Comparison of ENCODE assay signal across 16 cellular contexts in genomic region chr1:67401443-67401842, GRCh38. TPM values are rescaled to one million over a fixed set of nuclear protein-coding genes. Genes with fewer than 3 reads are reported as not detected.
DNase-seq lines count a peak whose midpoint lies in the region; ATAC-seq and TF ChIP-seq lines count a peak whose summit lies in the region.
"Had no signal": no experiment of that assay in that cellular context is flagged by ENCODE, and none has a peak within 500 bp of the region (broad histone marks: within the 10 kb centered on the region; RNA-seq: fewer than 3 reads in every experiment).

No MANE protein-coding gene starts in this region.

- no peaks in the 10 kb centered on the region for H3K9me3 Mint-ChIP-seq in activated T-cell treated with anti-CD3 and anti-CD28 coated beads, Interleukin-2, amount 50 U/mL, for 72 hours
- no peaks in the 10 kb centered on the region for H3K9me3 Mint-ChIP-seq in GM23338
- 0 out of 2 replicates have a peak, but pooled peaks cover 6% of the 10 kb centered on the region for H3K9me3 Mint-ChIP-seq in WTC11

- no peaks in the 10 kb centered on the region; the same call in 1 of the 2 replicates for H4K20me1 ChIP-seq in GM23338 (replicated peaks; ENCODE audit: insufficient read depth)

- DNase-seq in activated T-cell treated with anti-CD3 and anti-CD28 coated beads, Interleukin-2, amount 50 U/mL, for 72 hours = no peak
- no peak for DNase-seq in activated T-cell treated with anti-CD3 and anti-CD28 coated beads, Interleukin-2, amount 50 U/mL, for 48 hours
- DNase-seq in GM23338 (ENCODE audit: low spot score) (no peak), WTC11 (ENCODE audit: low spot score) (no peak), psoas muscle (no peak), left cardiac atrium (no peak), SKM-1 (lab: John Stamatoyannopoulos, UW; ENCODE audit: unreplicated experiment) (no peak), lower leg skin (ENCODE audit: low spot score in 2 of 2) (no peak)
- DNase-seq: DMS79, GDM1, NCI-H1436 treated with DMSO at 0.1 percent for 48 hours, NCI-H2081, NCI-H510A treated with DMSO at 0.1 percent for 48 hours, SIG-M5 had no signal

- H3K36me3 Mint-ChIP-seq in activated T-cell treated with anti-CD3 and anti-CD28 coated beads, Interleukin-2, amount 50 U/mL, for 72 hours (ENCODE audit: insufficient read depth in 2 of 2) = peaks cover 8 to 30% of the 10 kb centered on the region in 2 donors
- H3K36me3 Mint-ChIP-seq in GM23338 (ENCODE audit: low read depth) (peaks cover 16% of the 10 kb centered on the region), WTC11 (peaks cover 13% of the 10 kb centered on the region)

- 76 to 84% (median 80%) methylated on average over 6 of the region's 6 CpGs for WGBS in psoas muscle, 3 donors
- WGBS in lower leg skin, 2 donors = 88 to 89% methylated on average over 6 of the region's 6 CpGs

- no peaks in the 10 kb centered on the region for H3K27me3 Mint-ChIP-seq in activated T-cell treated with anti-CD3 and anti-CD28 coated beads, Interleukin-2, amount 50 U/mL, for 72 hours (ENCODE audit: low read depth)
- H3K27me3 Mint-ChIP-seq in GM23338 (ENCODE audit: insufficient read depth, low read depth, poor library complexity) = peaks cover 8% of the 10 kb centered on the region
- H3K27me3 Mint-ChIP-seq in WTC11 (ENCODE audit: low read depth) = no peaks in the 10 kb centered on the region

- intact Hi-C loops in psoas muscle (cut with DNase I) (no loop called here), left cardiac atrium (cut with DNase I) (no loop called here), lower leg skin (cut with DNase I; ENCODE audit: low total_unique reads) (no loop called here)

- H3K27ac ChIP-seq in GM23338 (ENCODE audit: low read depth) (0 out of 2 replicates have a peak overlapping the region, but pooled peaks have one; percentile 67), psoas muscle (peak overlapping the region; percentile 78)
- H3K27ac ChIP-seq: A549, C4-2B had no signal

- H3K36me3 ChIP-seq in GM23338 (ENCODE audit: insufficient read depth) (no peaks in the 10 kb centered on the region), psoas muscle (ENCODE audit: insufficient read depth in 1 of 2, low read depth in 1 of 2) (peaks cover 0 to 15% of the 10 kb centered on the region in 2 donors)

- no peak overlapping the region for H3K4me3 Mint-ChIP-seq in activated T-cell treated with anti-CD3 and anti-CD28 coated beads, Interleukin-2, amount 50 U/mL, for 72 hours
- H3K4me3 Mint-ChIP-seq in GM23338 = no peak overlapping the region
- no peak overlapping the region for H3K4me3 Mint-ChIP-seq in WTC11

- no peak for ATAC-seq in activated T-cell treated with anti-CD3 and anti-CD28 coated beads, Interleukin-2, amount 50 U/mL, for 72 hours (replicated peaks in 1 of 2)
- ATAC-seq in GM23338 (no peak), WTC11 (no peak), psoas muscle (peak in 2 of 4 donors; percentile 7 to 12), left cardiac atrium (no peak)
- ATAC-seq: A549 had no signal

- H3K4me3 ChIP-seq in GM23338 (no peak overlapping the region), psoas muscle (no peak overlapping the region), lower leg skin (ENCODE audit: low read depth, poor library complexity, severe bottlenecking) (no peak overlapping the region)
- H3K4me3 ChIP-seq: A549 had no signal

- peaks cover 11% of the 10 kb centered on the region; the same call in 1 of the 2 replicates for H3F3A ChIP-seq in GM23338 (replicated peaks; ENCODE audit: low read depth)

- CTCF ChIA-PET in WTC11 (lab: Charles Lee) = interaction anchor here (1.1 kb wide), 1 partner anchor 54 kb away, joined by 5 read pairs; no protein-coding TSS in a partner anchor

- peaks cover 30% of the 10 kb centered on the region for H3K4me1 Mint-ChIP-seq in activated T-cell treated with anti-CD3 and anti-CD28 coated beads, Interleukin-2, amount 50 U/mL, for 72 hours (ENCODE audit: low read depth)
- peaks cover 29% of the 10 kb centered on the region for H3K4me1 Mint-ChIP-seq in GM23338
- H3K4me1 Mint-ChIP-seq in WTC11 = peaks cover 32% of the 10 kb centered on the region

- peaks cover 17% of the 10 kb centered on the region for H3K4me1 ChIP-seq in GM23338 (ENCODE audit: insufficient read depth)
- H3K4me1 ChIP-seq in psoas muscle = peaks cover 15% of the 10 kb centered on the region

- H3K27me3 ChIP-seq in GM23338 (ENCODE audit: insufficient read depth) = no peaks in the 10 kb centered on the region
- no peaks in the 10 kb centered on the region for H3K27me3 ChIP-seq in psoas muscle (ENCODE audit: insufficient read depth in 3 of 3, low read length in 2 of 3)

- POLR2A ChIA-PET in WTC11 (lab: Charles Lee) = no interaction called here

- H3K9me2 ChIP-seq in GM23338 (ENCODE audit: insufficient read depth) = peaks cover 14% of the 10 kb centered on the region

- H3K4me2 ChIP-seq in GM23338 = no peak overlapping the region
- H3K4me2 ChIP-seq: A549 had no signal

- H3K9me3 ChIP-seq in psoas muscle = no peaks in the 10 kb centered on the region
- H3K9me3 ChIP-seq: A549 had no signal

- no peaks in the 10 kb centered on the region for H3K79me2 ChIP-seq in GM23338 (replicated peaks; ENCODE audit: insufficient read depth)

- TF ChIP-seq CTCF in GM23338 (conservative IDR thresholded peaks at IDR 0.05; ENCODE audit: low read depth in 2 of 2) (no peak), WTC11 (IDR thresholded peaks at IDR 0.05) (no peak), psoas muscle (IDR thresholded peaks at IDR 0.05) (no peak), lower leg skin (IDR thresholded peaks at IDR 0.05) (no peak)

- no peak overlapping the region for H2AFZ ChIP-seq in GM23338

- H3K27ac Mint-ChIP-seq in activated T-cell treated with anti-CD3 and anti-CD28 coated beads, Interleukin-2, amount 50 U/mL, for 72 hours = peak overlapping the region; percentile 68
- H3K27ac Mint-ChIP-seq in GM23338 (no peak overlapping the region), WTC11 (peak overlapping the region; percentile 42; the same call in 1 of the 2 replicates)

- TF ChIP-seq POLR2A in lower leg skin (IDR thresholded peaks at IDR 0.05) = no peak

TF ChIP-seq in GM23338, 12 proteins besides CTCF, POLR2A, EP300 and RAD21:
- TF ChIP-seq ETS1 (IDR thresholded peaks at IDR 0.05) (no peak), EZH2phosphoT487 (IDR thresholded peaks at IDR 0.05; ENCODE audit: unreplicated experiment) (no peak)
TF ChIP-seq in GM23338: peak in this region for 0.

TF ChIP-seq in WTC11, 78 proteins besides CTCF, POLR2A, EP300 and RAD21:
- TF ChIP-seq NFATC4 (CRISPR knock-in tag; IDR thresholded peaks at IDR 0.05) (0 out of 2 replicates have a peak, but pooled peaks have one; percentile 9), AR (CRISPR knock-in tag; IDR thresholded peaks at IDR 0.05) (peak; percentile 55; the same call in 1 of the 2 replicates), ZNF121 (CRISPR knock-in tag; IDR thresholded peaks at IDR 0.05) (no peak), ZSCAN18 (CRISPR knock-in tag; IDR thresholded peaks at IDR 0.05) (no peak), ZNF317 (CRISPR knock-in tag; IDR thresholded peaks at IDR 0.05; ENCODE audit: borderline replicate concordance, low read depth) (no peak)

RNA-seq across cellular contexts. Expression of gene SERBP1, which starts 28.8 kb away (rescaled TPM):
- total RNA-seq in activated T-cell treated with anti-CD3 and anti-CD28 coated beads, Interleukin-2, amount 50 U/mL, for 72 hours = 100 to 1,000 TPM; 288 to 386 TPM
- total RNA-seq in GM23338 (2014; rRNA removed; shearing (Covaris generic)) = 674 and 696 TPM in 2 replicates
- 532 and 559 TPM in 2 replicates for polyA plus RNA-seq in GM23338 (2016; fragmentation: Nextera tagmentation; extraction: Ambion mirVana)
- 531 to 543 TPM (median 533 TPM) in 3 replicates for total RNA-seq in WTC11 (2021)
- total RNA-seq in psoas muscle = 100 to 1,000 TPM; 197 to 289 (median 216) TPM
- polyA plus RNA-seq in psoas muscle = 100 to 1,000 TPM; 189 to 299 (median 277) TPM
- 100 to 1,000 TPM; 103 to 122 TPM for total RNA-seq in left cardiac atrium
- 100 to 1,000 TPM; 232 to 292 (median 273) TPM for total RNA-seq in lower leg skin
